8 cellular contexts compared by ENCODE assay signal in genomic region chr2:99066075-99066557, GRCh38.
A peak's percentile ranks its signal among the peaks of the same experiment; 100 is the strongest.
DNase-seq lines count a peak whose midpoint lies in the region; ATAC-seq and TF ChIP-seq lines count a peak whose summit lies in the region.

No MANE protein-coding gene starts in this region.

- H3K4me2 ChIP-seq in DND-41 (ENCODE audit: insufficient read depth, low read length), result peak overlapping the region; percentile 53

- TF ChIP-seq POLR2A in ovary (IDR thresholded peaks at IDR 0.05), result no peak

- no peaks in the 10 kb centered on the region for H3K4me1 Mint-ChIP-seq in MCF 10A (ENCODE audit: insufficient read depth, unreplicated experiment)
- no peaks in the 10 kb centered on the region for H3K4me1 Mint-ChIP-seq in type B pancreatic cell (ENCODE audit: unreplicated experiment)

- H3K4me3 Mint-ChIP-seq in MCF 10A (ENCODE audit: unreplicated experiment) (no peak overlapping the region), type B pancreatic cell (no peak overlapping the region)

- intact Hi-C loops in MCF 10A (cut with micrococcal nuclease) (loop anchor here (1.0 to 10.0 kb wide), 8 partner anchors 131 to 653 kb away; partner anchors contain the start of genes MGAT4A and REV1), ovary (cut with DNase I) (no loop called here)

- H3K27me3 ChIP-seq in DND-41 (ENCODE audit: insufficient read depth, low read length, poor library complexity) (no peaks in the 10 kb centered on the region), kidney epithelial cell (ENCODE audit: control insufficient read depth, insufficient read depth, low read length) (no peaks in the 10 kb centered on the region), ovary (no peaks in the 10 kb centered on the region)

- 15 to 35% (median 31%) methylated on average over 1 of the region's 1 CpG for WGBS in ovary, 3 donors

- H3K4me1 ChIP-seq in DND-41 (ENCODE audit: insufficient read depth, low read length), result peaks cover 30% of the 10 kb centered on the region
- H3K4me1 ChIP-seq in ovary (ENCODE audit: insufficient read depth), result peaks cover 1% of the 10 kb centered on the region

- no peak overlapping the region for H3K27ac Mint-ChIP-seq in MCF 10A (ENCODE audit: low read depth, unreplicated experiment)
- H3K27ac Mint-ChIP-seq in type B pancreatic cell, result no peak overlapping the region

- peak overlapping the region in 1 of 2 experiments; percentile 26; a peak in 1 of 4 replicates for H3K4me3 ChIP-seq in DND-41 (ENCODE audit: low read depth in 1 of 2, low read length in 2 of 2)
- no peak overlapping the region for H3K4me3 ChIP-seq in kidney epithelial cell (ENCODE audit: low read depth, low read length)
- H3K4me3 ChIP-seq in ovary, result no peak overlapping the region

- BruUV-seq in MCF 10A (replicated peaks; lab: Mats Ljungman, UMichigan), result no TSS peak

- CTCF ChIA-PET in MCF 10A (lab: Yijun Ruan, JAX), result interaction anchor here (0.6 to 5.2 kb wide), 26 partner anchors 11 to 464 kb away, joined by 3 to 40 read pairs (median 4); partner anchors contain the start of gene CRACDL

- H3K9me3 ChIP-seq in DND-41 (ENCODE audit: insufficient read depth, low read length, severe bottlenecking), result no peaks in the 10 kb centered on the region
- no peaks in the 10 kb centered on the region for H3K9me3 ChIP-seq in ovary

- no peaks in the 10 kb centered on the region for H3K79me2 ChIP-seq in DND-41 (ENCODE audit: insufficient read depth, low read length)

- H3K36me3 ChIP-seq in DND-41 (ENCODE audit: insufficient read depth, low read length) (no peaks in the 10 kb centered on the region), kidney epithelial cell (ENCODE audit: control insufficient read depth, insufficient read depth, low read length) (no peaks in the 10 kb centered on the region), ovary (no peaks in the 10 kb centered on the region)

- DNase-seq in DND-41 (peak; percentile 29), GM20000 (ENCODE audit: low spot score) (peak; percentile 47), NCI-H510A treated with DMSO at 0.1 percent for 48 hours (lab: John Stamatoyannopoulos, UW) (peak; percentile 88), MCF 10A (ENCODE audit: unreplicated experiment) (peak; percentile 68), kidney epithelial cell (ENCODE audit: low read depth) (no peak), type B pancreatic cell (ENCODE audit: extremely low spot score, unreplicated experiment) (no peak), ovary (no peak)

- peak overlapping the region; percentile 29 for H3K9ac ChIP-seq in DND-41 (ENCODE audit: low read depth, low read length)

- ATAC-seq in DND-41 (ENCODE audit: insufficient read depth, low read depth), result peak; percentile 66
- peak; percentile 51 for ATAC-seq in HG03460 (IDR thresholded peaks at IDR 0.05; ENCODE audit: unreplicated experiment)

- H3K27me3 Mint-ChIP-seq in MCF 10A (ENCODE audit: insufficient read depth, unreplicated experiment), result no peaks in the 10 kb centered on the region
- no peaks in the 10 kb centered on the region for H3K27me3 Mint-ChIP-seq in type B pancreatic cell

- H3K27ac ChIP-seq in DND-41 (ENCODE audit: low read length) (peak overlapping the region; percentile 81), ovary (no peak overlapping the region)

- POLR2A ChIA-PET in MCF 10A (lab: Yijun Ruan, JAX), result interaction anchor here (0.7 to 2.1 kb wide), 9 partner anchors 39 to 459 kb away, joined by 3 to 15 read pairs (median 3); partner anchors contain the start of genes CRACDL and MRPL30

- TF ChIP-seq CTCF in DND-41 (IDR thresholded peaks at IDR 0.05; ENCODE audit: borderline replicate concordance, extremely low read depth, low read length, poor library complexity, severe bottlenecking) (peak; percentile 79), GM20000 (IDR thresholded peaks at IDR 0.05; ENCODE audit: extremely low read depth, missing control alignments) (peak; percentile 20), MCF 10A (IDR thresholded peaks at IDR 0.05; ENCODE audit: unreplicated experiment) (peak; percentile 57), kidney epithelial cell (IDR thresholded peaks at IDR 0.05; ENCODE audit: insufficient read depth, low read length, poor library complexity, severe bottlenecking) (peak; percentile 45), type B pancreatic cell (conservative IDR thresholded peaks at IDR 0.05) (peak; percentile 73), ovary (IDR thresholded peaks at IDR 0.05) (no peak)

- TF ChIP-seq EP300 in ovary (IDR thresholded peaks at IDR 0.05), result no peak

- H3K36me3 Mint-ChIP-seq in MCF 10A (ENCODE audit: insufficient read depth, unreplicated experiment) (no peaks in the 10 kb centered on the region), type B pancreatic cell (no peaks in the 10 kb centered on the region)

- peak overlapping the region; percentile 87 for H2AFZ ChIP-seq in DND-41 (ENCODE audit: low read depth, low read length)

- no peaks in the 10 kb centered on the region for H4K20me1 ChIP-seq in DND-41 (ENCODE audit: insufficient read depth, low read length)

- H3K9me3 Mint-ChIP-seq in MCF 10A (ENCODE audit: unreplicated experiment) (no peaks in the 10 kb centered on the region), type B pancreatic cell (no peaks in the 10 kb centered on the region)

Comparison
In these comparisons a context has a peak if more than half of its experiments do, and no peak if none do; other contexts are left out.
1. DNase-seq: peak in DND-41 (single experiment), GM20000 (single experiment), NCI-H510A treated with DMSO at 0.1 percent for 48 hours (single experiment) and MCF 10A (single experiment); none in kidney epithelial cell (single experiment), type B pancreatic cell (single experiment) and ovary (0 of 5).
2. CTCF ChIP-seq: peak in DND-41 (single experiment), GM20000 (single experiment), MCF 10A (single experiment), kidney epithelial cell (single experiment) and type B pancreatic cell (single experiment); none in ovary (0 of 3).